ENCODE assay signal across 9 cellular contexts in genomic region chr12:132600048-132601032, GRCh38. TPM values are rescaled to one million over a fixed set of nuclear protein-coding genes. Genes with fewer than 3 reads are reported as not detected.
DNase-seq lines count a peak whose midpoint lies in the region; ATAC-seq, FAIRE-seq and TF ChIP-seq lines count a peak whose summit lies in the region.
"Had no signal": no experiment of that assay in that cellular context is flagged by ENCODE, and none has a peak within 500 bp of the region (broad histone marks: within the 10 kb centered on the region; RNA-seq: fewer than 3 reads in every experiment).

No MANE protein-coding gene starts in this region.

- intact Hi-C loops in HepG2 (cut with micrococcal nuclease; ENCODE audit: unreplicated experiment) = loop anchor here (1.0 kb wide), 1 partner anchor 15 kb away; no protein-coding TSS in a partner anchor

- ATAC-seq in T-cell (replicated peaks in 1 of 4) (peak; percentile 48 to 64 (median 54)), HepG2 (peak; percentile 91), GM21717 (IDR thresholded peaks at IDR 0.05; ENCODE audit: unreplicated experiment) (no peak)

- TF ChIP-seq CTCF in GM10248 (IDR thresholded peaks at IDR 0.05; ENCODE audit: control extremely low read depth, extremely low read depth, low read depth, missing control alignments) (peak; percentile 85), HepG2 (CRISPR knock-in tag; IDR thresholded peaks at IDR 0.05) (peak; percentile 97), MM.1S (IDR thresholded peaks at IDR 0.05; ENCODE audit: low read length) (no peak)

- peak overlapping the region; percentile 69 to 92 (median 75) for H3K4me3 Mint-ChIP-seq in T-cell
- peak overlapping the region; percentile 71 for H3K4me3 Mint-ChIP-seq in stimulated activated naive CD8-positive, alpha-beta T cell treated with anti-CD3 and anti-CD28 coated beads, Interleukin-15, Interleukin-2, amounts not matched to agents 100 ng/mL and 50 ng/mL, for 24 hours

- peaks cover 20 to 29% (median 23%) of the 10 kb centered on the region in 3 donors for H3K4me1 Mint-ChIP-seq in T-cell
- peaks cover 23% of the 10 kb centered on the region for H3K4me1 Mint-ChIP-seq in stimulated activated naive CD8-positive, alpha-beta T cell treated with anti-CD3 and anti-CD28 coated beads, Interleukin-15, Interleukin-2, amounts not matched to agents 100 ng/mL and 50 ng/mL, for 24 hours (ENCODE audit: low read depth)

- BruUV-seq in HepG2 (replicated peaks; lab: Mats Ljungman, UMichigan) = no TSS peak

- no peak for TF ChIP-seq POLR2A in HepG2 (IDR thresholded peaks at IDR 0.05; ENCODE audit: insufficient read depth in 1 of 2, low read depth in 2 of 2, low read length in 2 of 2)

- CTCF ChIA-PET in GM10248 (lab: Yijun Ruan, JAX) = interaction anchor here (0.6 to 1.4 kb wide), 9 partner anchors 10 to 185 kb away, joined by 3 to 10 read pairs (median 3); partner anchors contain the start of gene LRCOL1
- CTCF ChIA-PET in T-cell (lab: Charles Lee) = no interaction called here
- CTCF ChIA-PET in HepG2 (lab: Yijun Ruan, JAX; ENCODE audit: low intra/inter-chr PET ratio, low total read pairs) = interaction anchor here (0.8 to 2.7 kb wide), 2 partner anchors 14 to 38 kb away, joined by 4 to 36 read pairs; no protein-coding TSS in a partner anchor

- in situ Hi-C loops in HepG2 (cut with HindIII; ENCODE audit: extremely low pct_ligation_motif_present, low pct_unique_long_range_greater_than_20kb) = no loop called here

- peaks cover 7 to 61% of the 10 kb centered on the region in 2 donors for H3K27me3 Mint-ChIP-seq in T-cell
- H3K27me3 Mint-ChIP-seq in stimulated activated naive CD8-positive, alpha-beta T cell treated with anti-CD3 and anti-CD28 coated beads, Interleukin-15, Interleukin-2, amounts not matched to agents 100 ng/mL and 50 ng/mL, for 24 hours = peaks cover 55% of the 10 kb centered on the region

- H3K4me3 ChIP-seq in MG63 (peak overlapping the region; percentile 41), HepG2 (replicated peaks in 1 of 3; ENCODE audit: insufficient read depth in 1 of 3, low read depth in 2 of 3, low read length in 3 of 3) (peak overlapping the region; percentile 32 to 62 (median 49); a peak in 5 of 6 replicates), MM.1S (ENCODE audit: low read length) (no peak overlapping the region)

- no peaks in the 10 kb centered on the region for H3K9me3 Mint-ChIP-seq in T-cell
- no peaks in the 10 kb centered on the region for H3K9me3 Mint-ChIP-seq in stimulated activated naive CD8-positive, alpha-beta T cell treated with anti-CD3 and anti-CD28 coated beads, Interleukin-15, Interleukin-2, amounts not matched to agents 100 ng/mL and 50 ng/mL, for 24 hours

- H3K36me3 ChIP-seq in MG63 = no peaks in the 10 kb centered on the region
- no peaks in the 10 kb centered on the region for H3K36me3 ChIP-seq in HepG2 (replicated peaks in 1 of 2; ENCODE audit: control insufficient read depth in 1 of 2, insufficient read depth in 2 of 2, low read length in 2 of 2)
- no peaks in the 10 kb centered on the region for H3K36me3 ChIP-seq in MM.1S (replicated peaks; ENCODE audit: insufficient read depth, low read length)

- peak overlapping the region; percentile 82 for H3K4me2 ChIP-seq in HepG2 (ENCODE audit: low read depth, low read length)
- H3K4me2 ChIP-seq in MM.1S (ENCODE audit: low read depth, low read length) = no peak overlapping the region

- H3K4me1 ChIP-seq in HepG2 (ENCODE audit: insufficient read depth, low read length) (peaks cover 53% of the 10 kb centered on the region), MM.1S (ENCODE audit: low read length) (no peaks in the 10 kb centered on the region)

- no peaks in the 10 kb centered on the region for H3F3A ChIP-seq in MM.1S (ENCODE audit: insufficient read depth, low read length)

- H3K9ac ChIP-seq in HepG2 (ENCODE audit: insufficient read depth, low read depth, low read length) (peak overlapping the region; percentile 46), MM.1S (ENCODE audit: low read length) (no peak overlapping the region)

- H3K9me3 ChIP-seq in MG63 (no peaks in the 10 kb centered on the region), HepG2 (ENCODE audit: low read length) (no peaks in the 10 kb centered on the region), MM.1S (replicated peaks; ENCODE audit: insufficient read depth, low read length) (no peaks in the 10 kb centered on the region)

- no peaks in the 10 kb centered on the region for H3K9me2 ChIP-seq in MM.1S (replicated peaks; ENCODE audit: insufficient read depth, low read length)

- H4K20me1 ChIP-seq in HepG2 (ENCODE audit: insufficient read depth, low read length) (no peaks in the 10 kb centered on the region), MM.1S (ENCODE audit: insufficient read depth, low read length) (no peaks in the 10 kb centered on the region)

- peak; percentile 68 for FAIRE-seq in HepG2 (lab: Jason Lieb, UNC)
- FAIRE-seq: colon had no signal

- DNase-seq in GM10248 (ENCODE audit: extremely low spot score) (peak; percentile 73), MG63 (peak; percentile 75), T-cell (peak in 7 of 34 experiments; percentile 18 to 38 (median 29)), dermis blood vessel endothelial cell (peak; percentile 84), HepG2 (ENCODE audit: low spot score) (peak; percentile 54), MM.1S (no peak)

- peak; percentile 90 for TF ChIP-seq RAD21 in HepG2 (CRISPR knock-in tag; IDR thresholded peaks at IDR 0.05)

- no peaks in the 10 kb centered on the region for H3K79me2 ChIP-seq in HepG2 (ENCODE audit: insufficient read depth, low read length)
- no peaks in the 10 kb centered on the region for H3K79me2 ChIP-seq in MM.1S (ENCODE audit: low read length)

- no peak overlapping the region for H2AFZ ChIP-seq in HepG2 (ENCODE audit: low read length)
- H2AFZ ChIP-seq in MM.1S (ENCODE audit: low read length) = no peak overlapping the region

- WGBS in HepG2 (ENCODE audit: low lambda C conversion rate) = 21% methylated on average over 23 of the region's 45 CpGs

- no peaks in the 10 kb centered on the region for H3K36me3 Mint-ChIP-seq in T-cell
- no peaks in the 10 kb centered on the region for H3K36me3 Mint-ChIP-seq in stimulated activated naive CD8-positive, alpha-beta T cell treated with anti-CD3 and anti-CD28 coated beads, Interleukin-15, Interleukin-2, amounts not matched to agents 100 ng/mL and 50 ng/mL, for 24 hours (ENCODE audit: low read depth)

- no peak overlapping the region for H3K27ac Mint-ChIP-seq in T-cell
- no peak overlapping the region for H3K27ac Mint-ChIP-seq in stimulated activated naive CD8-positive, alpha-beta T cell treated with anti-CD3 and anti-CD28 coated beads, Interleukin-15, Interleukin-2, amounts not matched to agents 100 ng/mL and 50 ng/mL, for 24 hours

- H3K27me3 ChIP-seq in MG63 = peaks cover 6% of the 10 kb centered on the region; the same call in 1 of the 2 replicates
- H3K27me3 ChIP-seq in HepG2 (ENCODE audit: control insufficient read depth in 1 of 2, insufficient read depth in 2 of 2, low read length in 2 of 2) = peaks cover 4 to 55% of the 10 kb centered on the region in 2 experiments; a peak in 4 of 5 replicates
- H3K27me3 ChIP-seq in MM.1S (replicated peaks; ENCODE audit: insufficient read depth, low read length) = peaks cover 18% of the 10 kb centered on the region

- TF ChIP-seq EP300 in HepG2 (IDR thresholded peaks at IDR 0.05; ENCODE audit: low read depth in 2 of 2, low read length in 2 of 2) (no peak), HepG2 (CRISPR knock-in tag; IDR thresholded peaks at IDR 0.05; ENCODE audit: borderline replicate concordance) (no peak)

- POLR2A ChIA-PET in GM10248 (lab: Yijun Ruan, JAX) = no interaction called here
- POLR2A ChIA-PET in T-cell (lab: Charles Lee) = no interaction called here
- POLR2A ChIA-PET in HepG2 (lab: Yijun Ruan, JAX) = interaction anchor here (1.0 kb wide), 1 partner anchor 14 kb away, joined by 3 read pairs; no protein-coding TSS in a partner anchor

- H3K27ac ChIP-seq in HepG2 (ENCODE audit: extremely low read length, insufficient read depth, low read length) (no peak overlapping the region), MM.1S (ENCODE audit: low read length) (no peak overlapping the region)

RNA-seq across cellular contexts. Expression of gene LRCOL1, which starts 10.0 kb away (rescaled TPM):
- total RNA-seq in MG63 (2014; rRNA removed; shearing (Covaris generic); ENCODE audit: low replicate concordance) = not detected in 2 replicates
- total RNA-seq in T-cell (not detected), dermis blood vessel endothelial cell (3.2 and 6.6 TPM in 2 replicates), HepG2 (2016; rRNA removed; fragmentation: Illumina TruSeq; extraction: Trizol) (not detected in 2 replicates)
- not detected in 2 replicates for total RNA-seq in HepG2 (2016; cell fraction: cytosol; rRNA removed; fragmentation: Illumina TruSeq; extraction: Trizol; ENCODE audit: low read depth)
- total RNA-seq in HepG2 (2016; cell fraction: insoluble cytoplasmic fraction; rRNA removed; fragmentation: Illumina TruSeq; extraction: Trizol) = not detected in 2 replicates
- total RNA-seq in HepG2 (2016; cell fraction: membrane; rRNA removed; fragmentation: Illumina TruSeq; extraction: Trizol) = not detected in 2 replicates
- total RNA-seq in HepG2 (2016; cell fraction: nucleus; rRNA removed; fragmentation: Illumina TruSeq; extraction: Trizol) = not detected in 2 replicates
- 0.14 TPM in 1 of 2 replicates, not detected in the other for polyA plus RNA-seq in HepG2 (2011; rRNA removed)
- polyA plus RNA-seq in HepG2 (2011; cell fraction: cytosol; rRNA removed) = 0.05 and 0.09 TPM in 2 replicates
- polyA plus RNA-seq in HepG2 (2011; cell fraction: nucleus; rRNA removed) = 0.57 TPM in 1 of 2 replicates, not detected in the other
- not detected in 2 replicates for polyA plus RNA-seq in HepG2 (2012)
- not detected in 2 replicates for polyA plus RNA-seq in HepG2 (2016; cell fraction: cytosol; fragmentation: Illumina TruSeq; extraction: Trizol; ENCODE audit: low read depth)
- polyA plus RNA-seq in HepG2 (2016; cell fraction: insoluble cytoplasmic fraction; fragmentation: Illumina TruSeq; extraction: Trizol; ENCODE audit: low read depth) = not detected in 2 replicates
- polyA plus RNA-seq in HepG2 (2016; cell fraction: membrane; fragmentation: Illumina TruSeq; extraction: Trizol; ENCODE audit: low read depth) = not detected in 2 replicates
- not detected in 2 replicates for polyA plus RNA-seq in HepG2 (2016; cell fraction: nucleus; fragmentation: Illumina TruSeq; extraction: Trizol; ENCODE audit: insufficient read depth, low read depth)
- not detected in 2 replicates for polyA minus RNA-seq in HepG2 (2011; rRNA and poly(A)+ RNA removed; ENCODE audit: low replicate concordance)
- not detected in 2 replicates for polyA minus RNA-seq in HepG2 (2011; cell fraction: cytosol; rRNA and poly(A)+ RNA removed)
- not detected in 2 replicates for polyA minus RNA-seq in HepG2 (2011; cell fraction: nucleus; rRNA and poly(A)+ RNA removed)

RNA-seq across cellular contexts. Expression of gene P2RX2, which starts 18.2 kb away (rescaled TPM):
- total RNA-seq in MG63 (2014; rRNA removed; shearing (Covaris generic); ENCODE audit: low replicate concordance) = not detected in 2 replicates
- total RNA-seq in T-cell (not detected), dermis blood vessel endothelial cell (0.17 TPM in 1 of 2 replicates, not detected in the other), HepG2 (2016; rRNA removed; fragmentation: Illumina TruSeq; extraction: Trizol) (not detected in 2 replicates)
- not detected in 2 replicates for total RNA-seq in HepG2 (2016; cell fraction: cytosol; rRNA removed; fragmentation: Illumina TruSeq; extraction: Trizol; ENCODE audit: low read depth)
- total RNA-seq in HepG2 (2016; cell fraction: insoluble cytoplasmic fraction; rRNA removed; fragmentation: Illumina TruSeq; extraction: Trizol) = not detected in 2 replicates
- not detected in 2 replicates for total RNA-seq in HepG2 (2016; cell fraction: membrane; rRNA removed; fragmentation: Illumina TruSeq; extraction: Trizol)
- total RNA-seq in HepG2 (2016; cell fraction: nucleus; rRNA removed; fragmentation: Illumina TruSeq; extraction: Trizol) = not detected in 2 replicates
- polyA plus RNA-seq in HepG2 (2011; rRNA removed) = not detected in 2 replicates
- not detected in 2 replicates for polyA plus RNA-seq in HepG2 (2011; cell fraction: cytosol; rRNA removed)
- polyA plus RNA-seq in HepG2 (2011; cell fraction: nucleus; rRNA removed) = not detected in 2 replicates
- polyA plus RNA-seq in HepG2 (2012) = not detected in 2 replicates
- not detected in 2 replicates for polyA plus RNA-seq in HepG2 (2016; cell fraction: cytosol; fragmentation: Illumina TruSeq; extraction: Trizol; ENCODE audit: low read depth)
- polyA plus RNA-seq in HepG2 (2016; cell fraction: insoluble cytoplasmic fraction; fragmentation: Illumina TruSeq; extraction: Trizol; ENCODE audit: low read depth) = not detected in 2 replicates
- not detected in 2 replicates for polyA plus RNA-seq in HepG2 (2016; cell fraction: membrane; fragmentation: Illumina TruSeq; extraction: Trizol; ENCODE audit: low read depth)
- not detected in 2 replicates for polyA plus RNA-seq in HepG2 (2016; cell fraction: nucleus; fragmentation: Illumina TruSeq; extraction: Trizol; ENCODE audit: insufficient read depth, low read depth)
- not detected in 2 replicates for polyA minus RNA-seq in HepG2 (2011; rRNA and poly(A)+ RNA removed; ENCODE audit: low replicate concordance)
- not detected in 2 replicates for polyA minus RNA-seq in HepG2 (2011; cell fraction: cytosol; rRNA and poly(A)+ RNA removed)
- not detected in 2 replicates for polyA minus RNA-seq in HepG2 (2011; cell fraction: nucleus; rRNA and poly(A)+ RNA removed)

Comparison
In these comparisons a context has a peak if more than half of its experiments do, and no peak if none do; other contexts are left out.
1. CTCF ChIA-PET loops: an anchor here in GM10248 (0.6 to 1.4 kb wide) and HepG2 (0.8 to 2.7 kb wide); none called in T-cell.